ENCODE assay signal across 20 cellular contexts in genomic region chr2:63444565-63445288, GRCh38.
A peak's percentile ranks its signal among the peaks of the same experiment; 100 is the strongest.
DNase-seq lines count a peak whose midpoint lies in the region; ATAC-seq, FAIRE-seq and TF ChIP-seq lines count a peak whose summit lies in the region.
"Had no signal": no experiment of that assay in that cellular context is flagged by ENCODE, and none has a peak within 500 bp of the region (broad histone marks: within the 10 kb centered on the region; RNA-seq: fewer than 3 reads in every experiment).

No MANE protein-coding gene starts in this region.

- H3K27me3 ChIP-seq in K562 (ENCODE audit: control insufficient read depth in 2 of 2, insufficient read depth in 2 of 2, low read length in 2 of 2) (no peaks in the 10 kb centered on the region), tibial nerve (no peaks in the 10 kb centered on the region)
- H3K27me3 ChIP-seq: esophagus muscularis mucosa had no signal

- H4K20me1 ChIP-seq in K562 (replicated peaks; ENCODE audit: control insufficient read depth, insufficient read depth, low read length): no peaks in the 10 kb centered on the region

- peak; percentile 48 for ATAC-seq in GM19351 (IDR thresholded peaks at IDR 0.05; ENCODE audit: unreplicated experiment)
- peak; percentile 61 for ATAC-seq in HG02885 (IDR thresholded peaks at IDR 0.05; ENCODE audit: poor library complexity, unreplicated experiment)
- ATAC-seq in K562: no peak
- no peak for ATAC-seq in HG03565 (IDR thresholded peaks at IDR 0.05; ENCODE audit: unreplicated experiment)
- ATAC-seq in HG03159 (IDR thresholded peaks at IDR 0.05; ENCODE audit: unreplicated experiment): no peak
- ATAC-seq: left colon had no signal

- FAIRE-seq in GM12892 (lab: Jason Lieb, UNC) (peak; percentile 5), K562 (lab: Jason Lieb, UNC) (no peak)

- no peak overlapping the region for H3K27ac ChIP-seq in K562 (ENCODE audit: extremely low read depth, low read depth, low read length)
- no peak overlapping the region for H3K27ac ChIP-seq in tibial nerve
- H3K27ac ChIP-seq: esophagus muscularis mucosa, HL-60, prostate gland had no signal

- TF ChIP-seq POLR2A in GM12892 (IDR thresholded peaks at IDR 0.05; ENCODE audit: low read depth, low read length) (no peak), K562 (conservative IDR thresholded peaks at IDR 0.05) (no peak), tibial nerve (IDR thresholded peaks at IDR 0.05) (no peak)

- peak overlapping the region; percentile 21; the same call in 1 of the 2 replicates for H2AFZ ChIP-seq in K562 (ENCODE audit: low read depth, low read length)

- intact Hi-C loops in K562 (cut with micrococcal nuclease): no loop called here

- no peak for DNase-seq in GM12892 (ENCODE audit: insufficient read length)
- DNase-seq in K562 (ENCODE audit: extremely low read depth in 1 of 4, low spot score in 3 of 4): no peak
- no peak for DNase-seq in tibial nerve (ENCODE audit: low spot score in 2 of 2)
- DNase-seq: activated effector memory CD4-positive, alpha-beta T cell treated with anti-CD3 and anti-CD28 coated beads, Interleukin-2, amount 50 U/mL, for 16 hours; anterior cingulate cortex; central memory CD4-positive, alpha-beta T cell; HFFc6; left colon; NCI-H1048; NCI-H524 treated with DMSO at 0.1 percent for 48 hours; stimulated activated CD4-positive, alpha-beta T cell treated with anti-CD3 and anti-CD28 coated beads, Interleukin-4, amount 100 ng/mL, for 4 hours; substantia nigra had no signal

- no peaks in the 10 kb centered on the region for H3K9me1 ChIP-seq in K562 (ENCODE audit: control insufficient read depth, insufficient read depth, low read length)

- TF ChIP-seq CTCF in K562 (IDR thresholded peaks at IDR 0.05 in 2 of 3, conservative IDR thresholded peaks at IDR 0.05 in 1 of 3; ENCODE audit: insufficient read depth in 2 of 3, low read depth in 1 of 3, low read length in 3 of 3) (no peak), tibial nerve (IDR thresholded peaks at IDR 0.05) (no peak)

- CTCF ChIA-PET in K562 (lab: Yijun Ruan, JAX; ENCODE audit: low intra/inter-chr PET ratio): no interaction called here

- H3K79me2 ChIP-seq in K562 (ENCODE audit: control insufficient read depth, insufficient read depth, low read length): no peaks in the 10 kb centered on the region

- in situ Hi-C loops in K562 (cut with MboI): no loop called here

- H3K4me2 ChIP-seq in K562 (ENCODE audit: insufficient read depth, low read length): no peak overlapping the region; the same call in 1 of the 2 replicates

- H3K9ac ChIP-seq in K562 (ENCODE audit: insufficient read depth in 1 of 2, low read depth in 2 of 2, low read length in 2 of 2): no peak overlapping the region

- TF ChIP-seq EP300 in K562 (IDR thresholded peaks at IDR 0.05; ENCODE audit: low read length): no peak
- no peak for TF ChIP-seq EP300 in tibial nerve (IDR thresholded peaks at IDR 0.05)

- no peaks in the 10 kb centered on the region for H3K9me3 ChIP-seq in K562 (replicated peaks; ENCODE audit: control insufficient read depth, insufficient read depth, low read depth, low read length)
- no peaks in the 10 kb centered on the region for H3K9me3 ChIP-seq in tibial nerve
- H3K9me3 ChIP-seq: esophagus muscularis mucosa, prostate gland had no signal

- no peaks in the 10 kb centered on the region for H3K4me1 ChIP-seq in K562 (replicated peaks in 1 of 2; ENCODE audit: control insufficient read depth in 2 of 2, insufficient read depth in 2 of 2, low read length in 2 of 2)
- no peaks in the 10 kb centered on the region for H3K4me1 ChIP-seq in tibial nerve
- H3K4me1 ChIP-seq: esophagus muscularis mucosa, prostate gland had no signal

- H3K4me3 ChIP-seq in K562 (no peak overlapping the region), tibial nerve (no peak overlapping the region)
- H3K4me3 ChIP-seq: esophagus muscularis mucosa, prostate gland, skin epidermis had no signal

- TF ChIP-seq RAD21 in K562 (CRISPR knock-in tag; conservative IDR thresholded peaks at IDR 0.05 in 1 of 2, IDR thresholded peaks at IDR 0.05 in 1 of 2): no peak

- no peaks in the 10 kb centered on the region for H3K36me3 ChIP-seq in K562 (ENCODE audit: control insufficient read depth, insufficient read depth, low read length)
- peaks cover 0 to 4% (median 0%) of the 10 kb centered on the region in 3 donors for H3K36me3 ChIP-seq in tibial nerve
- H3K36me3 ChIP-seq: esophagus muscularis mucosa, prostate gland had no signal

- WGBS in K562 (ENCODE audit: insufficient coverage, low coverage, missing lambda C conversion rate): 9% methylated on average over 6 of the region's 6 CpGs
- 81 to 84% methylated on average over 6 of the region's 6 CpGs for WGBS in tibial nerve, 2 donors

- POLR2A ChIA-PET in K562 (lab: Yijun Ruan, JAX): no interaction called here

- BruUV-seq in K562 (replicated peaks; lab: Mats Ljungman, UMichigan): no TSS peak

TF ChIP-seq in K562, 482 proteins besides CTCF, POLR2A, EP300 and RAD21:
- TF ChIP-seq MCM2 (IDR thresholded peaks at IDR 0.05; ENCODE audit: low read depth): no peak
- TF ChIP-seq HDGF (IDR thresholded peaks at IDR 0.05): no peak
- no peak for TF ChIP-seq ZFP36 (IDR thresholded peaks at IDR 0.05; ENCODE audit: low read depth, low read length, partially characterized antibody)
- TF ChIP-seq, protein P1, sequence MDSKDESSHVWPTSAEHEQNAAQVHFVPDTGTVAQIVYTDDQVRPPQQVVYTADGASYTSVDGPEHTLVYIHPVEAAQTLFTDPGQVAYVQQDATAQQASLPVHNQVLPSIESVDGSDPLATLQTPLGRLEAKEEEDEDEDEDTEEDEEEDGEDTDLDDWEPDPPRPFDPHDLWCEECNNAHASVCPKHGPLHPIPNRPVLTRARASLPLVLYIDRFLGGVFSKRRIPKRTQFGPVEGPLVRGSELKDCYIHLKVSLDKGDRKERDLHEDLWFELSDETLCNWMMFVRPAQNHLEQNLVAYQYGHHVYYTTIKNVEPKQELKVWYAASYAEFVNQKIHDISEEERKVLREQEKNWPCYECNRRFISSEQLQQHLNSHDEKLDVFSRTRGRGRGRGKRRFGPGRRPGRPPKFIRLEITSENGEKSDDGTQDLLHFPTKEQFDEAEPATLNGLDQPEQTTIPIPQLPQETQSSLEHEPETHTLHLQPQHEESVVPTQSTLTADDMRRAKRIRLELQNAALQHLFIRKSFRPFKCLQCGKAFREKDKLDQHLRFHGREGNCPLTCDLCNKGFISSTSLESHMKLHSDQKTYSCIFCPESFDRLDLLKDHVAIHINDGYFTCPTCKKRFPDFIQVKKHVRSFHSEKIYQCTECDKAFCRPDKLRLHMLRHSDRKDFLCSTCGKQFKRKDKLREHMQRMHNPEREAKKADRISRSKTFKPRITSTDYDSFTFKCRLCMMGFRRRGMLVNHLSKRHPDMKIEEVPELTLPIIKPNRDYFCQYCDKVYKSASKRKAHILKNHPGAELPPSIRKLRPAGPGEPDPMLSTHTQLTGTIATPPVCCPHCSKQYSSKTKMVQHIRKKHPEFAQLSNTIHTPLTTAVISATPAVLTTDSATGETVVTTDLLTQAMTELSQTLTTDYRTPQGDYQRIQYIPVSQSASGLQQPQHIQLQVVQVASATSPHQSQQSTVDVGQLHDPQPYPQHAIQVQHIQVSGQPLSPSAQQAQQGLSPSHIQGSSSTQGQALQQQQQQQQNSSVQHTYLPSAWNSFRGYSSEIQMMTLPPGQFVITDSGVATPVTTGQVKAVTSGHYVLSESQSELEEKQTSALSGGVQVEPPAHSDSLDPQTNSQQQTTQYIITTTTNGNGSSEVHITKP (IDR thresholded peaks at IDR 0.05; ENCODE audit: partially characterized antibody): peak; percentile 87
- TF ChIP-seq, protein P2, sequence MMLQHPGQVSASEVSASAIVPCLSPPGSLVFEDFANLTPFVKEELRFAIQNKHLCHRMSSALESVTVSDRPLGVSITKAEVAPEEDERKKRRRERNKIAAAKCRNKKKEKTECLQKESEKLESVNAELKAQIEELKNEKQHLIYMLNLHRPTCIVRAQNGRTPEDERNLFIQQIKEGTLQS (IDR thresholded peaks at IDR 0.05): peak; percentile 35; the same call in 1 of the 2 replicates
- TF ChIP-seq, protein P2 (CRISPR knock-in tag; conservative IDR thresholded peaks at IDR 0.05): no peak
- TF ChIP-seq ATF7 (IDR thresholded peaks at IDR 0.05): peak; percentile 37; the same call in 1 of the 2 replicates
- no peak for TF ChIP-seq E4F1 (CRISPR knock-in tag; IDR thresholded peaks at IDR 0.05; ENCODE audit: borderline replicate concordance)
- TF ChIP-seq ARNT (IDR thresholded peaks at IDR 0.05): no peak
- no peak for TF ChIP-seq NFATC3 (IDR thresholded peaks at IDR 0.05)
- TF ChIP-seq C11orf30 (IDR thresholded peaks at IDR 0.05; ENCODE audit: low read depth): no peak
- no peak for TF ChIP-seq BCL6 (CRISPR knock-in tag; IDR thresholded peaks at IDR 0.05)

Comparison
In these comparisons a context has a peak if more than half of its experiments do, and no peak if none do; other contexts are left out.
1. ATAC-seq: peak in GM19351 (single experiment) and HG02885 (single experiment); none in K562 (single experiment), HG03565 (single experiment) and HG03159 (single experiment).